ENCODE assay signal across 27 cellular contexts in the genomic region with DNA sequence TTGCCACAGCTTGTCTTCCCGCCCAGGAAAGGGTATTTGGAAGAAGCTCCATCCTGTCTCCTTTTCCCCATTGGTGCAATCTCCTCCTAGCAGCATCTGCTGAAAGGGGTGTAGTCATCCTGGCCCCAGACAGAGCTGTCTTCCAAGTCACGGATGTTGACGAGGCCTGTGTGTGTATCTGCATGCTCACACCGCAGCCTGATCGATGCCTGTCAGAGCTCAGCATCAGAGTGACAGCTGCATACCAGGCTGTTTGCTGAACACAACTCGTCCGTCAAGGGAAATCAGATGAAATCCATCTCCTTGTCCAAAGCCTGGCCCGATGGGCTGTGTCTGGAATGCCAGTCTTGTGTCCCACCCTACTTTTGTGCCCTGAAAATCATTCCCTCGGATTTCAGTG. TPM values are rescaled to one million over a fixed set of nuclear protein-coding genes. Genes with fewer than 3 reads are reported as not detected.
"Had no signal": no experiment of that assay in that cellular context is flagged by ENCODE, and none has a peak within 500 bp of the region (broad histone marks: within the 10 kb centered on the region; RNA-seq: fewer than 3 reads in every experiment).

No MANE protein-coding gene starts in this region.

- H3K27ac Mint-ChIP-seq: activated CD4-positive, alpha-beta T cell treated with anti-CD3 and anti-CD28 coated beads, Interleukin-2, amount 10 ng/mL, durations not matched to agents 7 days and 5 days; activated CD8-positive, alpha-beta memory T cell treated with anti-CD3 and anti-CD28 coated beads, Interleukin-2, amount 10 ng/mL, durations not matched to agents 7 days and 5 days; activated CD8-positive, alpha-beta T cell treated with anti-CD3 and anti-CD28 coated beads for 36 hours; activated naive CD4-positive, alpha-beta T cell treated with anti-CD3 and anti-CD28 coated beads, Interleukin-2, amount 50 U/mL, for 24 hours; activated T-helper 1 cell treated with anti-CD3 and anti-CD28 coated beads, Interleukin-12 subunit alpha, Interleukin-12 subunit beta, Interleukin-2, Interleukin-4 antibody, amounts not matched to agents 30 ng/mL and 10 ng/mL and 1 ng/mL, durations not matched to agents 14 hours and 24 hours and 36 hours; endodermal cell had no signal

- ATAC-seq: activated CD4-positive, CD25-positive, alpha-beta regulatory T cell treated with anti-CD3 and anti-CD28 coated beads, Interleukin-2, amount 50 U/mL, for 24 hours; activated CD8-positive, alpha-beta memory T cell treated with anti-CD3 and anti-CD28 coated beads, Interleukin-2, amount 10 ng/mL, durations not matched to agents 7 days and 5 days; activated CD8-positive, alpha-beta T cell treated with anti-CD3 and anti-CD28 coated beads for 36 hours; body of pancreas; gastrocnemius medialis; stimulated activated effector memory CD8-positive, alpha-beta T cell treated with anti-CD3 and anti-CD28 coated beads, Interleukin-12 subunit alpha, Interleukin-12 subunit beta, amount 100 ng/mL, for 72 hours had no signal

- H3K27me3 Mint-ChIP-seq: activated CD4-positive, alpha-beta T cell treated with anti-CD3 and anti-CD28 coated beads, Interleukin-2, amount 10 ng/mL, durations not matched to agents 7 days and 5 days; activated CD8-positive, alpha-beta memory T cell treated with anti-CD3 and anti-CD28 coated beads, Interleukin-2, amount 10 ng/mL, durations not matched to agents 7 days and 5 days; activated CD8-positive, alpha-beta T cell treated with anti-CD3 and anti-CD28 coated beads for 36 hours; activated naive CD4-positive, alpha-beta T cell treated with anti-CD3 and anti-CD28 coated beads, Interleukin-2, amount 50 U/mL, for 24 hours had no signal

- H3K4me3 ChIP-seq: body of pancreas, cardiac muscle cell, esophagus squamous epithelium, gastrocnemius medialis, left ventricle myocardium inferior, right lobe of liver, stomach, suprapubic skin, tibial nerve had no signal

- H3K27ac ChIP-seq: body of pancreas, cardiac muscle cell, esophagus squamous epithelium, gastrocnemius medialis, left ventricle myocardium inferior, right lobe of liver, stomach, suprapubic skin, tibial nerve had no signal

- H3K36me3 Mint-ChIP-seq: activated CD8-positive, alpha-beta memory T cell treated with anti-CD3 and anti-CD28 coated beads, Interleukin-2, amount 10 ng/mL, durations not matched to agents 7 days and 5 days had no signal

- H3K9me3 Mint-ChIP-seq: activated CD4-positive, alpha-beta T cell treated with anti-CD3 and anti-CD28 coated beads, Interleukin-2, amount 10 ng/mL, durations not matched to agents 7 days and 5 days; activated CD8-positive, alpha-beta T cell treated with anti-CD3 and anti-CD28 coated beads for 36 hours; activated naive CD4-positive, alpha-beta T cell treated with anti-CD3 and anti-CD28 coated beads, Interleukin-2, amount 50 U/mL, for 24 hours; activated T-helper 1 cell treated with anti-CD3 and anti-CD28 coated beads, Interleukin-12 subunit alpha, Interleukin-12 subunit beta, Interleukin-2, Interleukin-4 antibody, amounts not matched to agents 30 ng/mL and 10 ng/mL and 1 ng/mL, durations not matched to agents 14 hours and 24 hours and 36 hours; endodermal cell; neural crest cell; stimulated activated effector memory CD8-positive, alpha-beta T cell treated with anti-CD3 and anti-CD28 coated beads, Interleukin-12 subunit alpha, Interleukin-12 subunit beta, amount 100 ng/mL, for 72 hours had no signal

- H3K9me3 ChIP-seq: body of pancreas, esophagus squamous epithelium, gastrocnemius medialis, left ventricle myocardium inferior, right lobe of liver, stomach, suprapubic skin, tibial nerve had no signal

- H3K4me3 Mint-ChIP-seq: activated CD4-positive, alpha-beta T cell treated with anti-CD3 and anti-CD28 coated beads, Interleukin-2, amount 10 ng/mL, durations not matched to agents 7 days and 5 days; activated CD8-positive, alpha-beta memory T cell treated with anti-CD3 and anti-CD28 coated beads, Interleukin-2, amount 10 ng/mL, durations not matched to agents 7 days and 5 days; activated CD8-positive, alpha-beta T cell treated with anti-CD3 and anti-CD28 coated beads for 36 hours; activated naive CD4-positive, alpha-beta T cell treated with anti-CD3 and anti-CD28 coated beads, Interleukin-2, amount 50 U/mL, for 24 hours; activated T-helper 1 cell treated with anti-CD3 and anti-CD28 coated beads, Interleukin-12 subunit alpha, Interleukin-12 subunit beta, Interleukin-2, Interleukin-4 antibody, amounts not matched to agents 30 ng/mL and 10 ng/mL and 1 ng/mL, durations not matched to agents 14 hours and 24 hours and 36 hours; endodermal cell; neural crest cell; stimulated activated effector memory CD8-positive, alpha-beta T cell treated with anti-CD3 and anti-CD28 coated beads, Interleukin-12 subunit alpha, Interleukin-12 subunit beta, amount 100 ng/mL, for 72 hours had no signal

- H3K4me1 ChIP-seq: gastrocnemius medialis, right lobe of liver, suprapubic skin, tibial nerve had no signal

- H3K36me3 ChIP-seq: cardiac muscle cell, gastrocnemius medialis, left ventricle myocardium inferior, right lobe of liver, suprapubic skin, tibial nerve had no signal

- H3K4me1 Mint-ChIP-seq: endodermal cell had no signal

- H3K27me3 ChIP-seq: body of pancreas, esophagus squamous epithelium, gastrocnemius medialis, right lobe of liver, stomach, suprapubic skin, tibial nerve had no signal

- DNase-seq: activated CD4-positive, alpha-beta T cell treated with anti-CD3 and anti-CD28 coated beads, Interleukin-2, amount 10 ng/mL, durations not matched to agents 7 days and 5 days; activated CD8-positive, alpha-beta memory T cell treated with anti-CD3 and anti-CD28 coated beads, Interleukin-2, amount 10 ng/mL, durations not matched to agents 7 days and 5 days; activated CD8-positive, alpha-beta T cell treated with anti-CD3 and anti-CD28 coated beads for 36 hours; activated gamma-delta T cell treated with Interleukin-2 at 50 U/mL for 16 hours; activated T-cell treated with anti-CD3 and anti-CD28 coated beads for 4 hours; anterior cingulate cortex; cortex of kidney; endodermal cell; esophagus squamous epithelium; gastrocnemius medialis; head of caudate nucleus; hypothalamus; left ventricle myocardium inferior; occipital lobe; right lobe of liver; small intestine; stimulated activated CD4-positive, alpha-beta T cell treated with anti-CD3 and anti-CD28 coated beads, Interleukin-2, amount 100 ng/mL, for 24 hours; stomach had no signal

RNA-seq across cellular contexts. Expression of gene LRRC4, which starts 21.2 kb away (rescaled TPM):
- total RNA-seq: activated CD4-positive, alpha-beta T cell treated with anti-CD3 and anti-CD28 coated beads, Interleukin-2, amount 10 ng/mL, durations not matched to agents 7 days and 5 days; activated CD8-positive, alpha-beta memory T cell treated with anti-CD3 and anti-CD28 coated beads, Interleukin-2, amount 10 ng/mL, durations not matched to agents 7 days and 5 days; activated CD8-positive, alpha-beta T cell treated with anti-CD3 and anti-CD28 coated beads for 36 hours had no signal
